ENCODE assay signal across 27 cellular contexts in the genomic region with DNA sequence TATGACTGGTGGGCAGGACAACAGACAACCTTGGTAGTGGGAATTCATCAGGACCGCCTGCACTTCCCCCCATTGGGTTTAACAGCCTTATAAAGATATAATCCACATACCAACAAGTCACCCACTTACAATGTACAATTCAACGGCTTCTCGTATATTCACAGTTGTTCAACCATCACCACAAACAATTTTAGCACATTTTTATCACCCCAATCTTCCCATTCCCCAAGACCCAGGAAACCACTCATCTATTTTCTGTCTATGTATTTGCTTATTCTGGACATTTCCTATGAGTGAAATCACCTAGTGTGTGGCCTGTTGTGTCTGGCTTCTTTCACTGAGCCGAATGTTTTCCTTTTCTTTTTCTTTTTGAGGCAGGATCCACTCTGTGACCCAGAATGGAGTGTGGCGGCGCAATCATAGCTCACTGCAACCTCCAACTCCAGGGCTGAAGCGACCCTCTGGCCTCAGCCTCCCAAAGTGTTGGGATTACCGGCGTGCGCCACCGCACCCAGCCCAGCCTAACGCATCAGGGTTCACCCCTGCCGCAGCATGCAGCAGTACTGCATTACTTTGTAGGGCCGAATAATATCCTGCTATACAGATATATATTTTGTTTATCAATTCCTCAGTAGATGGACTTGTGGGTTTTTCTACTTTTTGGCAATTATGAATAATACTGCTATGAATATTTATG. TPM values are rescaled to one million over a fixed set of nuclear protein-coding genes. Genes with fewer than 3 reads are reported as not detected.
"Had no signal": no experiment of that assay in that cellular context is flagged by ENCODE, and none has a peak within 500 bp of the region (broad histone marks: within the 10 kb centered on the region; RNA-seq: fewer than 3 reads in every experiment).

No MANE protein-coding gene starts in this region.

- H3K9me3 ChIP-seq: body of pancreas, MG63, Peyer's patch, SJCRH30, SK-N-SH had no signal

- H3K27ac ChIP-seq: body of pancreas, Peyer's patch, RWPE1 had no signal

- H3K4me3 ChIP-seq: body of pancreas, MG63, Peyer's patch, SJCRH30 had no signal

- H3K4me1 ChIP-seq: body of pancreas, Peyer's patch, SJCRH30 had no signal

- DNase-seq: activated CD4-positive, alpha-beta T cell treated with anti-CD3 and anti-CD28 coated beads for 48 hours; activated CD4-positive, alpha-beta T cell treated with anti-CD3 and anti-CD28 coated beads, Interleukin-2, amount 50 U/mL, for 4 hours; activated CD4-positive, CD25-positive, alpha-beta regulatory T cell treated with anti-CD3 and anti-CD28 coated beads, Interleukin-2, amount 50 U/mL, for 72 hours; activated CD8-positive, alpha-beta T cell treated with anti-CD3 and anti-CD28 coated beads, Interleukin-2, amount 10 ng/mL, durations not matched to agents 7 days and 5 days; activated effector memory CD4-positive, alpha-beta T cell treated with anti-CD3 and anti-CD28 coated beads, Interleukin-2, amount 50 U/mL, for 16 hours; activated naive CD4-positive, alpha-beta T cell treated with Interleukin-2 at 50 U/mL for 16 hours; activated naive CD8-positive, alpha-beta T cell treated with anti-CD3 and anti-CD28 coated beads, Interleukin-2, amount 50 U/mL, for 24 hours; activated T-cell treated with anti-CD3 and anti-CD28 coated beads, Interleukin-2, amount 50 U/mL, for 24 hours; amygdala; body of pancreas; central memory CD4-positive, alpha-beta T cell; MG63; MV-4-11; NCI-H1092 treated with DMSO at 0.1 percent for 48 hours; NCI-H1417 treated with DMSO at 0.1 percent for 48 hours; NCI-H1694; NCI-H2029; NCI-H2107; NCI-H345; NCI-H510A treated with DMSO at 0.1 percent for 48 hours; Peyer's patch; Right ventricle myocardium superior; SJCRH30; SK-N-SH had no signal

- ATAC-seq: activated CD8-positive, alpha-beta T cell treated with anti-CD3 and anti-CD28 coated beads, Interleukin-2, amount 10 ng/mL, durations not matched to agents 7 days and 5 days; activated naive CD4-positive, alpha-beta T cell treated with anti-CD3 and anti-CD28 coated beads, Interleukin-2, amount 50 U/mL, for 72 hours; activated naive CD8-positive, alpha-beta T cell treated with anti-CD3 and anti-CD28 coated beads, Interleukin-2, amount 50 U/mL, for 24 hours; body of pancreas; WTC11 had no signal

- H3K27me3 ChIP-seq: body of pancreas, MG63, Peyer's patch, SJCRH30 had no signal

- H3K4me2 ChIP-seq: SK-N-SH had no signal

RNA-seq across cellular contexts. Expression of gene DNAAF8, which starts 11.1 kb away (rescaled TPM):
- total RNA-seq: Peyer's patch had no signal
